ENCODE assay signal across 1 cellular context in the genomic region with DNA sequence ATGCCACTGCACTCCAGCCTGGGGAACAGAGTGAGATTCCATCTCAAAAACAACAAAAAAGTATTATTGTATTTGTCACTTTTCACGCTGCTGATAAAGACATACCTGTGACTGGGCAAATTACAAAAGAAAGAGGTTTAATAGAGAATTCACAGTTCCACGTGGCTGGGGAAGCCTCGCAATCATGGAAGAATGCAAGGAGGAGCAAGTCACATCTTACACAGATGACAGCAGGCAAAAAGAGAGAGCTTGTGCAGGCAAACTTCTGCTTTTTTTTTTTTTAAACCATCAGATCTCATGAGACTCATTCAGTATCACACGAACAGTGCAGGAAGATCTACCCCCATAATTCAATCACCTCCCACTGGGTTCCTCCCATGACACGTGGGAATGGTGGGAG.
TF ChIP-seq lines count a peak whose summit lies in the region.

No MANE protein-coding gene starts in this region.

TF ChIP-seq in IMR-90, 13 proteins besides CTCF, POLR2A, EP300 and RAD21 (continued from another document):
- TF ChIP-seq, protein P1, sequence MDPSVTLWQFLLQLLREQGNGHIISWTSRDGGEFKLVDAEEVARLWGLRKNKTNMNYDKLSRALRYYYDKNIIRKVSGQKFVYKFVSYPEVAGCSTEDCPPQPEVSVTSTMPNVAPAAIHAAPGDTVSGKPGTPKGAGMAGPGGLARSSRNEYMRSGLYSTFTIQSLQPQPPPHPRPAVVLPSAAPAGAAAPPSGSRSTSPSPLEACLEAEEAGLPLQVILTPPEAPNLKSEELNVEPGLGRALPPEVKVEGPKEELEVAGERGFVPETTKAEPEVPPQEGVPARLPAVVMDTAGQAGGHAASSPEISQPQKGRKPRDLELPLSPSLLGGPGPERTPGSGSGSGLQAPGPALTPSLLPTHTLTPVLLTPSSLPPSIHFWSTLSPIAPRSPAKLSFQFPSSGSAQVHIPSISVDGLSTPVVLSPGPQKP (IDR thresholded peaks at IDR 0.05; ENCODE audit: borderline replicate concordance, low read depth, low read length), result no peak
- no peak for TF ChIP-seq RFX5 (IDR thresholded peaks at IDR 0.05; ENCODE audit: low read depth, low read length)
